ENCODE assay signal across 29 cellular contexts in the genomic region with DNA sequence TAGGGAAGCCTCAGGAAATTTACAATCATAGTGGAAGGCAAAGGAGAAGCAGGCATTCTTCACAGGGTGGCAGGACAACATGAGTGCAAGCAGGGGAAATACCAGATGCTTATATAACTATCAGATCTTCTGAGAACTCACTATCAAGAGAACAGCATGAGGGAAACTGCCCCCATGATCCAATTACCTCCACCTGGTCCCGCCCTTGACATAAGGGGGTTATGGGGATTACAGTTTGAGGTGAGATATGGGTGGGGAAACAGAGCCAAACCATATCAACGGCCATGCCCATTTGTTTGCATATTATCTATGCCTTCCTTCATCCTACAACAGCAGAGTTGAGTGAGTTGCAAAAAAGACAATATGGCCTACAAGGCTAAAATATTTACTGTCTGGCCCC.
"Had no signal": no experiment of that assay in that cellular context is flagged by ENCODE, and none has a peak within 500 bp of the region (broad histone marks: within the 10 kb centered on the region; RNA-seq: fewer than 3 reads in every experiment).

No MANE protein-coding gene starts in this region.

- H3K4me1 Mint-ChIP-seq: naive thymus-derived CD8-positive, alpha-beta T cell; nephron progenitor cell; neural crest cell; stimulated activated effector memory CD8-positive, alpha-beta T cell treated with anti-CD3 and anti-CD28 coated beads, Interleukin-12 subunit alpha, Interleukin-12 subunit beta, amount 100 ng/mL, for 72 hours; stimulated activated naive B cell treated with anti-CD40 and anti-IgM and Interleukin-4, amounts not matched to agents 10 μg/mL and 1 μg/mL and 100 μg/mL, for 72 hours had no signal

- H3K27me3 ChIP-seq: ovary, right lobe of liver, sigmoid colon, stomach, thyroid gland, tibial nerve, upper lobe of left lung, uterus had no signal

- H3K36me3 Mint-ChIP-seq: stimulated activated effector memory CD8-positive, alpha-beta T cell treated with anti-CD3 and anti-CD28 coated beads, Interleukin-12 subunit alpha, Interleukin-12 subunit beta, amount 100 ng/mL, for 72 hours had no signal

- H3K4me1 ChIP-seq: parathyroid adenoma, psoas muscle, right lobe of liver, sigmoid colon, stomach, thyroid gland, tibial nerve, upper lobe of left lung, uterus had no signal

- H3K4me3 ChIP-seq: ovary, psoas muscle, right lobe of liver, sigmoid colon, stomach, thoracic aorta, thyroid gland, tibial nerve, upper lobe of left lung, uterus had no signal

- H3K36me3 ChIP-seq: ovary, right lobe of liver, sigmoid colon, stomach, thoracic aorta, thyroid gland, tibial nerve, upper lobe of left lung, uterus had no signal

- H3K9ac ChIP-seq: parathyroid adenoma had no signal

- H3K27me3 Mint-ChIP-seq: progenitor cell of endocrine pancreas; stimulated activated naive CD8-positive, alpha-beta T cell treated with anti-CD3 and anti-CD28 coated beads, Interleukin-15, Interleukin-2, amounts not matched to agents 100 ng/mL and 50 ng/mL, for 24 hours had no signal

- H2AFZ ChIP-seq: parathyroid adenoma had no signal

- H3K27ac Mint-ChIP-seq: natural killer cell treated with Interleukin-12 subunit alpha and Interleukin-12 subunit beta and Interleukin-15 and Interleukin-18, amount 100 ng/mL, for 72 hours; nephron progenitor cell; progenitor cell of endocrine pancreas; stimulated activated effector memory CD8-positive, alpha-beta T cell treated with anti-CD3 and anti-CD28 coated beads, Interleukin-12 subunit alpha, Interleukin-12 subunit beta, amount 100 ng/mL, for 72 hours; stimulated activated naive B cell treated with anti-CD40 and anti-IgM and Interleukin-4, amounts not matched to agents 10 μg/mL and 1 μg/mL and 100 μg/mL, for 72 hours; stimulated activated naive CD8-positive, alpha-beta T cell treated with anti-CD3 and anti-CD28 coated beads, Interleukin-15, Interleukin-2, amounts not matched to agents 100 ng/mL and 50 ng/mL, for 24 hours had no signal

- H3K27ac ChIP-seq: ovary, parathyroid adenoma, psoas muscle, right lobe of liver, sigmoid colon, stomach, thoracic aorta, thyroid gland, tibial nerve, upper lobe of left lung, uterus had no signal

- FAIRE-seq: small intestine had no signal

- DNase-seq: naive thymus-derived CD8-positive, alpha-beta T cell; nephron progenitor cell; occipital lobe; ovary; posterior cingulate gyrus; psoas muscle; right cardiac atrium; right lobe of liver; sigmoid colon; small intestine; stimulated activated CD4-positive, alpha-beta T cell treated with anti-CD3 and anti-CD28 coated beads, Interleukin-15, amount 100 ng/mL, for 24 hours; stimulated activated CD4-positive, alpha-beta T cell treated with anti-CD3 and anti-CD28 coated beads, Interleukin-2, amount 100 ng/mL, for 24 hours; stimulated activated CD4-positive, alpha-beta T cell treated with anti-CD3 and anti-CD28 coated beads, Interleukin-2, amount 100 ng/mL, for 48 hours; stimulated activated CD4-positive, alpha-beta T cell treated with anti-CD3 and anti-CD28 coated beads, Interleukin-4, amount 100 ng/mL, for 24 hours; stimulated activated naive B cell treated with anti-CD40 and anti-IgM and Interleukin-4, amounts not matched to agents 10 μg/mL and 1 μg/mL and 100 μg/mL, for 72 hours; stimulated activated naive CD4-positive, alpha-beta T cell treated with Interleukin-2 at 50 U/mL for 16 hours; stomach; thyroid gland; trophoblast cell; upper lobe of left lung; uterus had no signal

- H3K4me3 Mint-ChIP-seq: naive thymus-derived CD8-positive, alpha-beta T cell; natural killer cell treated with Interleukin-12 subunit alpha and Interleukin-12 subunit beta and Interleukin-15 and Interleukin-18, amount 100 ng/mL, for 72 hours; nephron progenitor cell; neural crest cell; stimulated activated effector memory CD8-positive, alpha-beta T cell treated with anti-CD3 and anti-CD28 coated beads, Interleukin-12 subunit alpha, Interleukin-12 subunit beta, amount 100 ng/mL, for 72 hours; stimulated activated naive B cell treated with anti-CD40 and anti-IgM and Interleukin-4, amounts not matched to agents 10 μg/mL and 1 μg/mL and 100 μg/mL, for 72 hours; stimulated activated naive CD8-positive, alpha-beta T cell treated with anti-CD3 and anti-CD28 coated beads, Interleukin-15, Interleukin-2, amounts not matched to agents 100 ng/mL and 50 ng/mL, for 24 hours had no signal

- H3K79me2 ChIP-seq: parathyroid adenoma had no signal

- H3K9me3 ChIP-seq: right lobe of liver, thyroid gland had no signal
